2 cellular contexts compared by ENCODE assay signal in the genomic region with DNA sequence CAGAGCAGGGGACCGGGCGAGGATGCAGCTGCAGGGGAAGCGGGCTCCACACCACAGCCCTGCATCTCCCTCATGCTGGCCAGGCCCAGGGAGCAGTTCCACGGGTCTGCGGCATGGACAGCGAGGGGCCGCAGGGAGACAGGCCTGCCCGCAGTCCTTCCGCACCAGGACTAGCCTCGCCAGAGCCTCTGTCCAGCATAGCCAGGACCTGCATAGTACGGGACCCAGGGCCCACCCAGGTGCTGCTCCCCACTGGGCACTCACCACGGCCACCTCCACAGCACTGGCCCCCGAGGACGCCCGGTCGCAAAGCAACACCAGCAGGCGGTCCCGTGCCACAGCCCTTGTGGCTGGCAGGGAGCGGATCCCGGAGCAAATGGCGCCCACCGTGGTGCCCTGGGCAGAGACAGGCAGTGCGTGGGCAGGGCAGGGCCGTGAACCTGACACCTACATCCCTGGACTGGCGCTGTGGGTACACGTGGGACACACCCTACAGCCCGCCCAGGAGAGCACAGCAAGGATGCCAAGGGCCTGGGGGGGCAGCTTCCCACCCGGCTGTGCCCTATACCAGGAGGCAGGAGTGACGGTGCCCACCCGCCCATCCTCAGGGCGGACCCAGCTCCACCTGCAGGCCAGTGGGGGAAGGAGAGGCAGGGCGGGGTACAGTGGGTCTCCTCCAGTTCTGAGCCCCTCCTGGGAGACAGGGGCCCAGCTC.
A peak's percentile ranks its signal among the peaks of the same experiment; 100 is the strongest.
TF ChIP-seq lines count a peak whose summit lies in the region.

No MANE protein-coding gene starts in this region.

TF ChIP-seq in A549, 52 proteins besides CTCF, POLR2A, EP300 and RAD21:
- TF ChIP-seq RCOR1 (IDR thresholded peaks at IDR 0.05; ENCODE audit: low read depth, low read length) (no peak), FOSB (CRISPR knock-in tag; IDR thresholded peaks at IDR 0.05) (no peak), EHMT2 (IDR thresholded peaks at IDR 0.05; ENCODE audit: low read depth) (no peak)
- TF ChIP-seq, protein P1, sequence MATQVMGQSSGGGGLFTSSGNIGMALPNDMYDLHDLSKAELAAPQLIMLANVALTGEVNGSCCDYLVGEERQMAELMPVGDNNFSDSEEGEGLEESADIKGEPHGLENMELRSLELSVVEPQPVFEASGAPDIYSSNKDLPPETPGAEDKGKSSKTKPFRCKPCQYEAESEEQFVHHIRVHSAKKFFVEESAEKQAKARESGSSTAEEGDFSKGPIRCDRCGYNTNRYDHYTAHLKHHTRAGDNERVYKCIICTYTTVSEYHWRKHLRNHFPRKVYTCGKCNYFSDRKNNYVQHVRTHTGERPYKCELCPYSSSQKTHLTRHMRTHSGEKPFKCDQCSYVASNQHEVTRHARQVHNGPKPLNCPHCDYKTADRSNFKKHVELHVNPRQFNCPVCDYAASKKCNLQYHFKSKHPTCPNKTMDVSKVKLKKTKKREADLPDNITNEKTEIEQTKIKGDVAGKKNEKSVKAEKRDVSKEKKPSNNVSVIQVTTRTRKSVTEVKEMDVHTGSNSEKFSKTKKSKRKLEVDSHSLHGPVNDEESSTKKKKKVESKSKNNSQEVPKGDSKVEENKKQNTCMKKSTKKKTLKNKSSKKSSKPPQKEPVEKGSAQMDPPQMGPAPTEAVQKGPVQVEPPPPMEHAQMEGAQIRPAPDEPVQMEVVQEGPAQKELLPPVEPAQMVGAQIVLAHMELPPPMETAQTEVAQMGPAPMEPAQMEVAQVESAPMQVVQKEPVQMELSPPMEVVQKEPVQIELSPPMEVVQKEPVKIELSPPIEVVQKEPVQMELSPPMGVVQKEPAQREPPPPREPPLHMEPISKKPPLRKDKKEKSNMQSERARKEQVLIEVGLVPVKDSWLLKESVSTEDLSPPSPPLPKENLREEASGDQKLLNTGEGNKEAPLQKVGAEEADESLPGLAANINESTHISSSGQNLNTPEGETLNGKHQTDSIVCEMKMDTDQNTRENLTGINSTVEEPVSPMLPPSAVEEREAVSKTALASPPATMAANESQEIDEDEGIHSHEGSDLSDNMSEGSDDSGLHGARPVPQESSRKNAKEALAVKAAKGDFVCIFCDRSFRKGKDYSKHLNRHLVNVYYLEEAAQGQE (IDR thresholded peaks at IDR 0.05): no peak

TF ChIP-seq in HepG2, 621 proteins besides CTCF, POLR2A, EP300 and RAD21:
- peak; percentile 22 for TF ChIP-seq STAG1 (CRISPR knock-in tag; IDR thresholded peaks at IDR 0.05)
- peak; percentile 84 for TF ChIP-seq HNRNPL (IDR thresholded peaks at IDR 0.05; ENCODE audit: low read depth, low read length)
- TF ChIP-seq, protein P2, sequence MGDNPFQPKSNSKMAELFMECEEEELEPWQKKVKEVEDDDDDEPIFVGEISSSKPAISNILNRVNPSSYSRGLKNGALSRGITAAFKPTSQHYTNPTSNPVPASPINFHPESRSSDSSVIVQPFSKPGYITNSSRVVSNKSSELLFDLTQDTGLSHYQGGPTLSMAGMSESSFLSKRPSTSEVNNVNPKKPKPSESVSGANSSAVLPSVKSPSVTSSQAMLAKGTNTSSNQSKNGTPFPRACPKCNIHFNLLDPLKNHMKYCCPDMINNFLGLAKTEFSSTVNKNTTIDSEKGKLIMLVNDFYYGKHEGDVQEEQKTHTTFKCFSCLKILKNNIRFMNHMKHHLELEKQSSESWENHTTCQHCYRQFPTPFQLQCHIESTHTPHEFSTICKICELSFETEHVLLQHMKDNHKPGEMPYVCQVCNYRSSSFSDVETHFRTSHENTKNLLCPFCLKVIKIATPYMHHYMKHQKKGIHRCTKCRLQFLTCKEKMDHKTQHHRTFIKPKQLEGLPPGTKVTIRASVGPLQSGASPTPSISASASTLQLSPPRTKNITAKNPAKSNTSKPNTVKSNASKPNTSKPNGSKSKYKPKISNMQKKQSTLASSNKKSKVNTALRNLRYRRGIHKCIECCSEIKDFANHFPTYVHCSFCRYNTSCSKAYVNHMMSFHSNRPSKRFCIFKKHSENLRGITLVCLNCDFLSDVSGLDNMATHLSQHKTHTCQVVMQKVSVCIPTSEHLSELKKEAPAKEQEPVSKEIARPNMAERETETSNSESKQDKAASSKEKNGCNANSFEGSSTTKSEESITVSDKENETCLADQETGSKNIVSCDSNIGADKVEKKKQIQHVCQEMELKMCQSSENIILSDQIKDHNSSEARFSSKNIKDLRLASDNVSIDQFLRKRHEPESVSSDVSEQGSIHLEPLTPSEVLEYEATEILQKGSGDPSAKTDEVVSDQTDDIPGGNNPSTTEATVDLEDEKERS (CRISPR knock-in tag; IDR thresholded peaks at IDR 0.05): no peak
- TF ChIP-seq CENPT (CRISPR knock-in tag; IDR thresholded peaks at IDR 0.05; ENCODE audit: low read depth): no peak
